21 cellular contexts compared by ENCODE assay signal in the genomic region with DNA sequence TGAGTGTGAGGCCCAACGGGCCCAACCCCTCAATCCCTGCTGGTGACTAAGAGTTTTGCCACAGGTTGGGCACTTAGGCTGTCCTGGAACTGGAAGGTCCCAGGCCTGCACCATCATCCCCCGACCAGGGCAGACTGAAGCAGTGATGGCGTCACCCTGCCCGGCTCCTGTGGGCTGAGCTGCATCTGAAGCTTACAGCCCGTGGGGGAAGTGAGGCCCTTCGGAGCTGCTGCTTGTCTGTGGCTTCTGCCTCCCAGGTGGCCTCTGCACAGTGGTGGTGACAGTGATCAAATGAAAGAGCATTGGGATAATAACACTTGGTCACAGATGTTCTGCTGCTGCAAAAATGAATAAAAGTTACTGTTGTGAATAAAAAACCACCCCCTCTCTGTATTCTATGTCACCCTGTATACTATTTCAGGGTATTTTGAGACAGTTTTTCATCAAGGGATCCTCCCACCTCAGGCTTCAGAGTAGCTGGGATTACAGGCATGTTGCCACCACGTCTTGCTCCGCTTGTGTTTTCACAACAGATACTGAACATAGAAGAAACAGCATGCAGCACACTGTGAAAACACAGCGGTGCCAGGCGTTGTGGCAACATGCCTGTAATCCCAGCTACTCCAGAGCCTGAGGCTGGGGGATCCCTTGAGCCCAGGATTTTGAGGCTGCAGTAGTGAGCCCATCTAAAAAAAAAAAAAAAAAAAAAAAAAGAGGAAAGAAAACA.
DNase-seq lines count a peak whose midpoint lies in the region; ATAC-seq, FAIRE-seq and TF ChIP-seq lines count a peak whose summit lies in the region.
"Had no signal": no experiment of that assay in that cellular context is flagged by ENCODE, and none has a peak within 500 bp of the region (broad histone marks: within the 10 kb centered on the region; RNA-seq: fewer than 3 reads in every experiment).

No MANE protein-coding gene starts in this region.

- H3K27me3 ChIP-seq in astrocyte (ENCODE audit: insufficient read depth, low read length) = no peaks in the 10 kb centered on the region
- H3K27me3 ChIP-seq in A673 (replicated peaks; ENCODE audit: insufficient read depth, low read depth, low read length, poor library complexity) = no peaks in the 10 kb centered on the region

- no peak overlapping the region for H3K9ac ChIP-seq in astrocyte (ENCODE audit: low read length)

- no peak for ATAC-seq in left colon
- ATAC-seq: activated T-cell treated with anti-CD3 and anti-CD28 coated beads, Interleukin-2, amount 50 U/mL, for 4 hours; PC-3; stimulated activated effector memory CD8-positive, alpha-beta T cell treated with anti-CD3 and anti-CD28 coated beads, Interleukin-12 subunit alpha, Interleukin-12 subunit beta, amount 100 ng/mL, for 72 hours had no signal

- H2AFZ ChIP-seq in astrocyte (ENCODE audit: low read depth, low read length) = no peak overlapping the region

- H3K27ac ChIP-seq in astrocyte (ENCODE audit: low read depth, low read length) = peak overlapping the region; percentile 99
- no peak overlapping the region for H3K27ac ChIP-seq in A673 (ENCODE audit: low read depth, low read length, poor library complexity, severe bottlenecking)
- H3K27ac ChIP-seq: SK-N-MC had no signal

- no peak for FAIRE-seq in astrocyte (lab: Jason Lieb, UNC)
- FAIRE-seq: A204.1, frontal cortex, urothelium cell line had no signal

- peak overlapping the region; percentile 77 for H3K27ac Mint-ChIP-seq in astrocyte (ENCODE audit: unreplicated experiment)
- H3K27ac Mint-ChIP-seq: activated naive CD8-positive, alpha-beta T cell treated with anti-CD3 and anti-CD28 coated beads for 36 hours; CD4-positive, alpha-beta T cell; stimulated activated effector memory CD8-positive, alpha-beta T cell treated with anti-CD3 and anti-CD28 coated beads, Interleukin-12 subunit alpha, Interleukin-12 subunit beta, amount 100 ng/mL, for 72 hours had no signal

- H3K4me3 Mint-ChIP-seq in astrocyte (ENCODE audit: unreplicated experiment) = no peak overlapping the region
- H3K4me3 Mint-ChIP-seq: activated naive CD8-positive, alpha-beta T cell treated with anti-CD3 and anti-CD28 coated beads for 36 hours; activated T-cell treated with anti-CD3 and anti-CD28 coated beads, Interleukin-2, amount 50 U/mL, for 4 hours; CD4-positive, alpha-beta T cell; naive B cell; stimulated activated effector memory CD8-positive, alpha-beta T cell treated with anti-CD3 and anti-CD28 coated beads, Interleukin-12 subunit alpha, Interleukin-12 subunit beta, amount 100 ng/mL, for 72 hours had no signal

- no peak overlapping the region for H3K4me3 ChIP-seq in AG10803 (ENCODE audit: low read length)
- no peak overlapping the region for H3K4me3 ChIP-seq in astrocyte (ENCODE audit: insufficient read depth, low read depth, low read length)
- no peak overlapping the region for H3K4me3 ChIP-seq in A673 (ENCODE audit: low read depth, low read length, poor library complexity, severe bottlenecking)
- H3K4me3 ChIP-seq: SK-N-MC had no signal

- H3K79me2 ChIP-seq in astrocyte (ENCODE audit: insufficient read depth, low read length) = peaks cover 2% of the 10 kb centered on the region

- no peaks in the 10 kb centered on the region for H3K36me3 ChIP-seq in astrocyte (ENCODE audit: insufficient read depth, low read length)
- no peaks in the 10 kb centered on the region for H3K36me3 ChIP-seq in A673 (ENCODE audit: insufficient read depth, low read length, poor library complexity, severe bottlenecking)

- intact Hi-C loops in A673 (cut with micrococcal nuclease; ENCODE audit: unreplicated experiment) (no loop called here), left colon (cut with DNase I, micrococcal nuclease) (no loop called here)

- peaks cover 32% of the 10 kb centered on the region for H3K4me1 Mint-ChIP-seq in astrocyte (ENCODE audit: low read depth, unreplicated experiment)
- H3K4me1 Mint-ChIP-seq: naive B cell; stimulated activated effector memory CD8-positive, alpha-beta T cell treated with anti-CD3 and anti-CD28 coated beads, Interleukin-12 subunit alpha, Interleukin-12 subunit beta, amount 100 ng/mL, for 72 hours had no signal

- H3K9me3 ChIP-seq in astrocyte (ENCODE audit: insufficient read depth, low read depth, low read length) = peaks cover 8% of the 10 kb centered on the region
- peaks cover 10% of the 10 kb centered on the region for H3K9me3 ChIP-seq in A673 (ENCODE audit: low read depth, low read length, poor library complexity, severe bottlenecking)

- CTCF ChIA-PET in A673 (lab: Charles Lee) = no interaction called here

- H3K36me3 Mint-ChIP-seq in astrocyte (ENCODE audit: low read depth, unreplicated experiment) = peaks cover 22% of the 10 kb centered on the region
- H3K36me3 Mint-ChIP-seq: stimulated activated effector memory CD8-positive, alpha-beta T cell treated with anti-CD3 and anti-CD28 coated beads, Interleukin-12 subunit alpha, Interleukin-12 subunit beta, amount 100 ng/mL, for 72 hours had no signal

- no peaks in the 10 kb centered on the region for H4K20me1 ChIP-seq in astrocyte (ENCODE audit: insufficient read depth, low read length)

- DNase-seq in AG10803 (ENCODE audit: low read depth) (peak; percentile 28), MV-4-11 (lab: John Stamatoyannopoulos, UW) (peak; percentile 80), astrocyte (ENCODE audit: low read depth) (no peak), mesenteric fat pad (ENCODE audit: low spot score) (peak; percentile 81), A673 (ENCODE audit: low spot score) (no peak), NCI-H2029 treated with DMSO at 0.1 percent for 48 hours (lab: John Stamatoyannopoulos, UW) (no peak), left colon (no peak), EL (no peak)
- DNase-seq: activated CD4-positive, alpha-beta T cell treated with anti-CD3 and anti-CD28 coated beads, Interleukin-2, amount 50 U/mL, for 4 hours; activated naive CD8-positive, alpha-beta T cell treated with anti-CD3 and anti-CD28 coated beads for 36 hours; activated T-cell treated with anti-CD3 and anti-CD28 coated beads, Interleukin-2, amount 50 U/mL, for 4 hours; CD4-positive, alpha-beta T cell; DMS79 treated with DMSO at 0.1 percent for 48 hours; naive B cell; NCI-H146; PC-3 had no signal

- peaks cover 12% of the 10 kb centered on the region for H3K9me3 Mint-ChIP-seq in astrocyte (ENCODE audit: unreplicated experiment)

- peaks cover 21% of the 10 kb centered on the region for H3K4me1 ChIP-seq in astrocyte (ENCODE audit: insufficient read depth, low read length)
- H3K4me1 ChIP-seq in A673 (ENCODE audit: insufficient read depth, low read length, poor library complexity, severe bottlenecking) = no peaks in the 10 kb centered on the region

- no peak overlapping the region for H3K4me2 ChIP-seq in astrocyte (ENCODE audit: low read length)

- BruUV-seq in A673 (replicated peaks; lab: Mats Ljungman, UMichigan) = no TSS peak

- POLR2A ChIA-PET in A673 (lab: Charles Lee; ENCODE audit: low non-redundant PET) = no interaction called here

- no peaks in the 10 kb centered on the region for H3K27me3 Mint-ChIP-seq in astrocyte (ENCODE audit: low read depth, unreplicated experiment)
- H3K27me3 Mint-ChIP-seq: activated naive CD8-positive, alpha-beta T cell treated with anti-CD3 and anti-CD28 coated beads for 36 hours; CD4-positive, alpha-beta T cell; naive B cell had no signal

- TF ChIP-seq CTCF in AG10803 (conservative IDR thresholded peaks at IDR 0.05; ENCODE audit: low read length) = no peak
- TF ChIP-seq CTCF in astrocyte (IDR thresholded peaks at IDR 0.05; ENCODE audit: insufficient read depth, low read depth, low read length) = no peak
- no peak for TF ChIP-seq CTCF in A673 (conservative IDR thresholded peaks at IDR 0.05; ENCODE audit: low read depth, low read length)

Comparison
In these comparisons a context has a peak if more than half of its experiments do, and no peak if none do; other contexts are left out.
1. DNase-seq: peak in AG10803 (single experiment), MV-4-11 (single experiment) and mesenteric fat pad (single experiment); none in astrocyte (single experiment), A673 (single experiment), NCI-H2029 treated with DMSO at 0.1 percent for 48 hours (single experiment), left colon (0 of 2) and EL (single experiment).